ENCODE assay signal across 1 cellular context in the genomic region with DNA sequence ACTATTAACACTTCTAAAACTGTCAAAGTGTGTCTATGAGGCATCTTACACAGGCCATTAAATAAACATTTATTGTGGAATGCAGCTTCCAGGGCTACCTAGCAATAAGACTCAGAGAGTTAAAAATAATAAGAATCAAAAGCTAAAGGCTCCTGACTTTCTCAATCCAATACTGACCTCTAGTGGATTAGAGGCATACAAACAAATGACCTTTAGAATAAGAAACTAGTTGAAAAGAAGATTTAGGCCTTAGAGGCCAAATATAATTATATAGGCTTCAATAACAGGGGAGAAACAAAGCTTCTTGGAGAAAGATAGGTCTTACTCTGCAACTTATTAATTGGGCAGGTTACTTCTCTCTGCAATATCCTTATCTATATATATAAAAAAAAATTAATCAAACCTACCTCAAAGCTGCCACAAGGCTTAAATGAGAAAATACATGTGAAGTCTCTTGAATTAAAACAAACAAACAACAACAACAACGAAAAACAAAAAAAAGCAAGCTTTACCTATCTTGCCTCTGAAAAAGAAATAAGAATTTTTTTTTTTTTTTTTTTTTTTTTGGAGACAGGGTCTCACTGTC.
TF ChIP-seq lines count a peak whose summit lies in the region.

No MANE protein-coding gene starts in this region.

TF ChIP-seq in K562, 482 proteins besides CTCF, POLR2A, EP300 and RAD21 (continued from another document):
- no peak for TF ChIP-seq ZEB2 (IDR thresholded peaks at IDR 0.05)
